Comparison of ENCODE assay signal across 10 cellular contexts in genomic region chr3:79016587-79017380, GRCh38.
DNase-seq lines count a peak whose midpoint lies in the region; TF ChIP-seq lines count a peak whose summit lies in the region.
"Had no signal": no experiment of that assay in that cellular context is flagged by ENCODE, and none has a peak within 500 bp of the region (broad histone marks: within the 10 kb centered on the region; RNA-seq: fewer than 3 reads in every experiment).

No MANE protein-coding gene starts in this region.

- H3K27ac Mint-ChIP-seq in activated T-helper 2 cell treated with anti-CD3 and anti-CD28 coated beads, Interferon-gamma antibody, Interleukin-2, Interleukin-4, amounts not matched to agents 10 μg/mL and 5 μg/mL and 100 μg/mL, durations not matched to agents 14 hours and 24 hours and 36 hours, result no peak overlapping the region
- H3K27ac Mint-ChIP-seq: naive thymus-derived CD8-positive, alpha-beta T cell had no signal

- H4K20me1 ChIP-seq in PC-9 (ENCODE audit: insufficient read depth) (0 out of 2 replicates have a peak, but pooled peaks cover 4% of the 10 kb centered on the region), fibroblast of lung (ENCODE audit: control insufficient read depth, extremely low read depth, insufficient read depth, low read length) (no peaks in the 10 kb centered on the region)

- peaks cover 2% of the 10 kb centered on the region for H3K4me1 Mint-ChIP-seq in activated T-helper 2 cell treated with anti-CD3 and anti-CD28 coated beads, Interferon-gamma antibody, Interleukin-2, Interleukin-4, amounts not matched to agents 10 μg/mL and 5 μg/mL and 100 μg/mL, durations not matched to agents 14 hours and 24 hours and 36 hours (ENCODE audit: low read depth)

- no peak for TF ChIP-seq CTCF in PC-9 (conservative IDR thresholded peaks at IDR 0.05)
- TF ChIP-seq CTCF in fibroblast of lung (conservative IDR thresholded peaks at IDR 0.05 in 1 of 2, IDR thresholded peaks at IDR 0.05 in 1 of 2; ENCODE audit: low read depth in 1 of 2, low read length in 2 of 2), result no peak

- H2AFZ ChIP-seq in PC-9 (peak overlapping the region; percentile 96), fibroblast of lung (ENCODE audit: low read length) (peak overlapping the region; percentile 47)

- no peaks in the 10 kb centered on the region for H3K36me3 ChIP-seq in ES-I3 (ENCODE audit: insufficient read depth, low read length)
- H3K36me3 ChIP-seq in PC-9 (ENCODE audit: low read depth), result no peaks in the 10 kb centered on the region
- no peaks in the 10 kb centered on the region for H3K36me3 ChIP-seq in fibroblast of lung (ENCODE audit: control insufficient read depth, insufficient read depth, low read length)

- H3K4me1 ChIP-seq in ES-I3 (ENCODE audit: insufficient read depth, low read length) (peaks cover 23% of the 10 kb centered on the region), PC-9 (replicated peaks; ENCODE audit: insufficient read depth) (peaks cover 20% of the 10 kb centered on the region; the same call in 1 of the 2 replicates), fibroblast of lung (ENCODE audit: control insufficient read depth, extremely low read depth, insufficient read depth, low read length) (no peaks in the 10 kb centered on the region)

- peaks cover 17% of the 10 kb centered on the region; the same call in 1 of the 2 replicates for H3F3A ChIP-seq in PC-9 (ENCODE audit: insufficient read depth, low read depth)

- peak overlapping the region; percentile 83 for H3K4me3 ChIP-seq in PC-9
- H3K4me3 ChIP-seq in fibroblast of lung (replicated peaks in 1 of 4; ENCODE audit: control extremely low read depth in 1 of 4, insufficient read depth in 1 of 4, low read depth in 3 of 4, low read length in 4 of 4), result peak overlapping the region; percentile 87 to 99 (median 92)

- no peaks in the 10 kb centered on the region; the same call in 1 of the 2 replicates for H3K9me2 ChIP-seq in PC-9 (ENCODE audit: insufficient read depth)

- CTCF ChIA-PET in PC-9 (lab: Charles Lee), result interaction anchor here (0.6 kb wide), 1 partner anchor 91 kb away, joined by 3 read pairs; no protein-coding TSS in a partner anchor

- POLR2A ChIA-PET in PC-9 (lab: Charles Lee; ENCODE audit: unreplicated experiment), result no interaction called here

- H3K9ac ChIP-seq in ES-I3 (ENCODE audit: low read depth, low read length), result peak overlapping the region; percentile 81
- H3K9ac ChIP-seq in fibroblast of lung (ENCODE audit: insufficient read depth, low read length), result peak overlapping the region; percentile 52

- H3K36me3 Mint-ChIP-seq in activated T-helper 2 cell treated with anti-CD3 and anti-CD28 coated beads, Interferon-gamma antibody, Interleukin-2, Interleukin-4, amounts not matched to agents 10 μg/mL and 5 μg/mL and 100 μg/mL, durations not matched to agents 14 hours and 24 hours and 36 hours (ENCODE audit: low read depth), result no peaks in the 10 kb centered on the region

- H3K9me3 ChIP-seq in ES-I3 (ENCODE audit: control insufficient read depth, insufficient read depth, low read length) (no peaks in the 10 kb centered on the region), PC-9 (ENCODE audit: insufficient read depth, low read depth) (no peaks in the 10 kb centered on the region), fibroblast of lung (ENCODE audit: control insufficient read depth, insufficient read depth, low read depth, low read length) (no peaks in the 10 kb centered on the region)

- no peaks in the 10 kb centered on the region for H3K9me3 Mint-ChIP-seq in activated T-helper 2 cell treated with anti-CD3 and anti-CD28 coated beads, Interferon-gamma antibody, Interleukin-2, Interleukin-4, amounts not matched to agents 10 μg/mL and 5 μg/mL and 100 μg/mL, durations not matched to agents 14 hours and 24 hours and 36 hours

- H3K27me3 Mint-ChIP-seq in activated T-helper 2 cell treated with anti-CD3 and anti-CD28 coated beads, Interferon-gamma antibody, Interleukin-2, Interleukin-4, amounts not matched to agents 10 μg/mL and 5 μg/mL and 100 μg/mL, durations not matched to agents 14 hours and 24 hours and 36 hours (ENCODE audit: low read depth), result peaks cover 6% of the 10 kb centered on the region

- intact Hi-C loops in PC-9 (cut with micrococcal nuclease; ENCODE audit: unreplicated experiment), result loop anchor here (10.0 kb wide), 1 partner anchor 192 kb away; no protein-coding TSS in a partner anchor
- intact Hi-C loops in activated T-helper 2 cell treated with anti-CD3 and anti-CD28 coated beads, Interferon-gamma antibody, Interleukin-2, Interleukin-4, amounts not matched to agents 10 μg/mL and 5 μg/mL and 100 μg/mL, durations not matched to agents 14 hours and 24 hours and 36 hours (cut with micrococcal nuclease), result no loop called here

- H3K27me3 ChIP-seq in PC-9 (ENCODE audit: insufficient read depth, low read depth) (no peaks in the 10 kb centered on the region), fibroblast of lung (ENCODE audit: control insufficient read depth, insufficient read depth, low read length) (no peaks in the 10 kb centered on the region)

- peaks cover 9% of the 10 kb centered on the region for H3K79me2 ChIP-seq in PC-9 (ENCODE audit: low read depth)
- H3K79me2 ChIP-seq in fibroblast of lung (ENCODE audit: control insufficient read depth, insufficient read depth, low read length), result peaks cover 22% of the 10 kb centered on the region

- DNase-seq in PC-9, result peak in 1 of 2 experiments; percentile 72
- peak in 1 of 2 donors; percentile 45 for DNase-seq in fibroblast of lung (ENCODE audit: low read depth in 2 of 2)
- peak; percentile 19 for DNase-seq in retina
- no peak for DNase-seq in activated T-helper 2 cell treated with anti-CD3 and anti-CD28 coated beads, Interferon-gamma antibody, Interleukin-2, Interleukin-4, amounts not matched to agents 10 μg/mL and 5 μg/mL and 100 μg/mL, durations not matched to agents 14 hours and 24 hours and 36 hours (ENCODE audit: low spot score)
- DNase-seq in effector CD8-positive, alpha-beta T cell (lab: John Stamatoyannopoulos, UW), result no peak
- no peak for DNase-seq in SHP77 (lab: John Stamatoyannopoulos, UW)
- no peak for DNase-seq in activated gamma-delta T cell (lab: John Stamatoyannopoulos, UW)
- DNase-seq: stimulated activated naive CD8-positive, alpha-beta T cell treated with anti-CD3 and anti-CD28 coated beads, Interleukin-15, Interleukin-2, amounts not matched to agents 100 U/mL and 50 U/mL, for 24 hours had no signal

- BruUV-seq in PC-9 (replicated peaks; lab: Mats Ljungman, UMichigan), result no TSS peak

- H3K27ac ChIP-seq in PC-9 (peak overlapping the region; percentile 79), fibroblast of lung (ENCODE audit: insufficient read depth, low read length) (peak overlapping the region; percentile 96)

- no peak overlapping the region for H3K4me3 Mint-ChIP-seq in activated T-helper 2 cell treated with anti-CD3 and anti-CD28 coated beads, Interferon-gamma antibody, Interleukin-2, Interleukin-4, amounts not matched to agents 10 μg/mL and 5 μg/mL and 100 μg/mL, durations not matched to agents 14 hours and 24 hours and 36 hours (ENCODE audit: low read depth)

- peak overlapping the region; percentile 88 for H3K4me2 ChIP-seq in PC-9
- peak overlapping the region; percentile 89 for H3K4me2 ChIP-seq in fibroblast of lung (ENCODE audit: extremely low read depth, insufficient read depth, low read length)
